Comparison of ENCODE assay signal across 27 cellular contexts in the genomic region with DNA sequence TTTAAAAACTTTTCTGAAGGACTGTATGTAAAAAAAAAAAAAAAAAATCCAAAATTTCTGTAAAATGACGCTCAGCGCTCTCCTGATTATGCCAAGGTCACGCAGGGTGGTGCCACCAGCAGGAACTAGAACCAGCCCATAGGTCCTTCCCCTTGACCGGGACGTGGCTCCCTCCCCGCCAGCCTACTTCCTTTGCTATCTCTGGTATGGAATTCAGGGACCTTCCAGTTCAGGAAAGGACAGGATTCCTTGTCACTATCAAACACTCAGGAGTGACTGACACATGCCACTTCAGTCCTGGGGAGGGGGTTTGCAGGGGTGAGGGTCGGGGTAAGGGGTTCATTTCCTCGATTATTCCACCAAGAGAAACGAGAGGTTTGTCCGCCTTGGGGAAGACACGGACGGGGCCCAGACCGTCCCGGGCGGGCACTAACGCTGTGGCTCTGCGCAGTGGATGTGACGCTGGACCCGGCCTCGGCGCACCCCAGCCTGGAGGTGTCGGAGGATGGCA. TPM values are rescaled to one million over a fixed set of nuclear protein-coding genes. Genes with fewer than 3 reads are reported as not detected.
DNase-seq lines count a peak whose midpoint lies in the region; ATAC-seq, FAIRE-seq and TF ChIP-seq lines count a peak whose summit lies in the region.
"Had no signal": no experiment of that assay in that cellular context is flagged by ENCODE, and none has a peak within 500 bp of the region (broad histone marks: within the 10 kb centered on the region; RNA-seq: fewer than 3 reads in every experiment).

No MANE protein-coding gene starts in this region.

- no peak overlapping the region for H2BK5ac ChIP-seq in H1 (ENCODE audit: low read depth, low read length)

- CTCF ChIA-PET in H1 (lab: Charles Lee; ENCODE audit: partially characterized antibody) (no interaction called here), HepG2 (lab: Yijun Ruan, JAX; ENCODE audit: low intra/inter-chr PET ratio, low total read pairs) (no interaction called here)

- no peaks in the 10 kb centered on the region for H3K36me3 ChIP-seq in HUES48 (ENCODE audit: control insufficient read depth, insufficient read depth, low read length)
- 0 out of 8 replicates have a peak, but pooled peaks cover 0 to 2% (median 0%) of the 10 kb centered on the region in 4 experiments for H3K36me3 ChIP-seq in H1 (ENCODE audit: control insufficient read depth in 2 of 4, insufficient read depth in 4 of 4, low read length in 3 of 4)
- H3K36me3 ChIP-seq in HepG2 (replicated peaks in 1 of 2; ENCODE audit: control insufficient read depth in 1 of 2, insufficient read depth in 2 of 2, low read length in 2 of 2), result no peaks in the 10 kb centered on the region
- H3K36me3 ChIP-seq: sigmoid colon, vagina had no signal

- 29% methylated on average over 19 of the region's 22 CpGs; no CpG with 5 or more reads in 1 of the 2 experiments for WGBS in H1 (ENCODE audit: extremely low coverage in 1 of 2, insufficient coverage in 1 of 2, insufficient read length in 1 of 2, insufficient replicate concordance in 2 of 2, low coverage in 1 of 2, low lambda C conversion rate in 2 of 2, missing lambda C conversion rate in 1 of 2), 2 experiments
- WGBS in HepG2 (ENCODE audit: low lambda C conversion rate), result 25% methylated on average over 18 of the region's 22 CpGs

- H3K14ac ChIP-seq in H1 (ENCODE audit: insufficient read length), result no peak overlapping the region

- no peak overlapping the region for H2BK15ac ChIP-seq in H1 (ENCODE audit: low read length)

- H4K20me1 ChIP-seq in H1 (replicated peaks in 1 of 2; ENCODE audit: control insufficient read depth in 1 of 2, insufficient read depth in 2 of 2, low read length in 2 of 2) (peaks cover 2 to 4% of the 10 kb centered on the region in 2 experiments), HepG2 (ENCODE audit: insufficient read depth, low read length) (no peaks in the 10 kb centered on the region)

- no peak for DNase-seq in H1 (ENCODE audit: low read depth in 1 of 2, low spot score in 2 of 2)
- DNase-seq in HepG2 (ENCODE audit: low spot score), result no peak
- DNase-seq in stimulated activated naive B cell treated with anti-CD40 and anti-IgM and Interleukin-4, amounts not matched to agents 10 μg/mL and 1 μg/mL and 100 μg/mL, for 72 hours, result no peak
- DNase-seq in epidermal melanocyte (ENCODE audit: insufficient read length, low spot score), result no peak
- DNase-seq in NCI-H1436 treated with DMSO at 0.1 percent for 48 hours (lab: John Stamatoyannopoulos, UW), result no peak
- DNase-seq: activated naive CD4-positive, alpha-beta T cell treated with anti-CD3 and anti-CD28 coated beads, Interleukin-2, amount 10 ng/mL, durations not matched to agents 7 days and 5 days; activated T-cell treated with anti-CD3 and anti-CD28 coated beads, Interleukin-2, amount 50 U/mL, for 72 hours; Calu3; HCEC 1CT; IMR-90; left ventricle myocardium superior; naive thymus-derived CD8-positive, alpha-beta T cell; NCI-H1092 treated with DMSO at 0.1 percent for 48 hours; NCI-H2029; sigmoid colon; substantia nigra; T-helper 2 cell had no signal

- H3K4me1 ChIP-seq in HUES48 (ENCODE audit: control insufficient read depth, insufficient read depth, low read length), result peaks cover 3% of the 10 kb centered on the region; the same call in 1 of the 2 replicates
- peaks cover 3 to 12% (median 7%) of the 10 kb centered on the region in 4 experiments; a peak in 6 of 7 replicates for H3K4me1 ChIP-seq in H1 (replicated peaks in 1 of 4; ENCODE audit: control insufficient read depth in 3 of 4, insufficient read depth in 4 of 4, low read length in 3 of 4)
- no peaks in the 10 kb centered on the region for H3K4me1 ChIP-seq in HepG2 (ENCODE audit: insufficient read depth, low read length)

- peak overlapping the region; percentile 67 to 83 for H3K4me2 ChIP-seq in H1 (ENCODE audit: insufficient read depth in 1 of 2, low read depth in 2 of 2, low read length in 2 of 2)
- H3K4me2 ChIP-seq in HepG2 (ENCODE audit: low read depth, low read length), result no peak overlapping the region

- no peak overlapping the region for H2BK120ac ChIP-seq in H1 (replicated peaks; ENCODE audit: low read depth, low read length)

- H3K9me3 Mint-ChIP-seq in stimulated activated naive B cell treated with anti-CD40 and anti-IgM and Interleukin-4, amounts not matched to agents 10 μg/mL and 1 μg/mL and 100 μg/mL, for 72 hours, result no peaks in the 10 kb centered on the region
- H3K9me3 Mint-ChIP-seq: activated naive CD4-positive, alpha-beta T cell treated with anti-CD3 and anti-CD28 coated beads, Interleukin-2, amount 10 ng/mL, durations not matched to agents 7 days and 5 days; activated T-cell treated with anti-CD3 and anti-CD28 coated beads, Interleukin-2, amount 50 U/mL, for 72 hours; mesothelial cell of epicardium; naive thymus-derived CD8-positive, alpha-beta T cell had no signal

- no peak overlapping the region for H3K27ac ChIP-seq in HUES48 (ENCODE audit: low read depth, low read length)
- H3K27ac ChIP-seq in H1 (ENCODE audit: low read depth, low read length), result no peak overlapping the region
- H3K27ac ChIP-seq in HepG2 (ENCODE audit: extremely low read length, insufficient read depth, low read length), result no peak overlapping the region
- H3K27ac ChIP-seq: C4-2B, HL-60, sigmoid colon, vagina had no signal

- no peak overlapping the region for H4K8ac ChIP-seq in H1 (ENCODE audit: extremely low read depth, insufficient read depth, low read length)

- H3K36me3 Mint-ChIP-seq in stimulated activated naive B cell treated with anti-CD40 and anti-IgM and Interleukin-4, amounts not matched to agents 10 μg/mL and 1 μg/mL and 100 μg/mL, for 72 hours, result peaks cover 0 to 3% of the 10 kb centered on the region in 2 donors
- H3K36me3 Mint-ChIP-seq: activated naive CD4-positive, alpha-beta T cell treated with anti-CD3 and anti-CD28 coated beads, Interleukin-2, amount 10 ng/mL, durations not matched to agents 7 days and 5 days; mesothelial cell of epicardium had no signal

- H3K56ac ChIP-seq in H1 (replicated peaks; ENCODE audit: insufficient read length, low read depth, low read length), result no peak overlapping the region

- BruUV-seq in HepG2 (replicated peaks; lab: Mats Ljungman, UMichigan), result no TSS peak

- peaks cover 90% of the 10 kb centered on the region for H3K27me3 ChIP-seq in HUES48 (ENCODE audit: control insufficient read depth, insufficient read depth, low read length)
- H3K27me3 ChIP-seq in H1 (replicated peaks in 1 of 4; ENCODE audit: control insufficient read depth in 3 of 4, extremely low read depth in 1 of 4, insufficient read depth in 3 of 4, low read length in 3 of 4), result peaks cover 53 to 84% (median 76%) of the 10 kb centered on the region in 4 experiments
- peaks cover 12 to 76% of the 10 kb centered on the region in 2 experiments for H3K27me3 ChIP-seq in HepG2 (ENCODE audit: control insufficient read depth in 1 of 2, insufficient read depth in 2 of 2, low read length in 2 of 2)

- no peak overlapping the region for H2BK20ac ChIP-seq in H1 (ENCODE audit: low read length)

- ATAC-seq in HepG2, result peak; percentile 38; the same call in 2 of the 3 replicates
- no peak for ATAC-seq in stimulated activated naive B cell treated with anti-CD40 and anti-IgM and Interleukin-4, amounts not matched to agents 10 μg/mL and 1 μg/mL and 100 μg/mL, for 72 hours (replicated peaks)
- ATAC-seq in GM19452 (IDR thresholded peaks at IDR 0.05; ENCODE audit: unreplicated experiment), result no peak
- ATAC-seq: GM12878; left ventricle myocardium superior; naive thymus-derived CD8-positive, alpha-beta T cell; SK-N-SH treated with all-trans-retinoic acid at 6 μM for 48 hours had no signal

- H3K27ac Mint-ChIP-seq in stimulated activated naive B cell treated with anti-CD40 and anti-IgM and Interleukin-4, amounts not matched to agents 10 μg/mL and 1 μg/mL and 100 μg/mL, for 72 hours, result peak overlapping the region; percentile 38
- H3K27ac Mint-ChIP-seq: activated naive CD4-positive, alpha-beta T cell treated with anti-CD3 and anti-CD28 coated beads, Interleukin-2, amount 10 ng/mL, durations not matched to agents 7 days and 5 days; activated T-cell treated with anti-CD3 and anti-CD28 coated beads, Interleukin-2, amount 50 U/mL, for 72 hours; dendritic cell treated with granulocyte-macrophage colony-stimulating factor and Interleukin-4, amounts not matched to agents 40 ng/mL and 50 ng/mL, for 4 days; mesothelial cell of epicardium; naive thymus-derived CD8-positive, alpha-beta T cell had no signal

- no peak overlapping the region for H3K4ac ChIP-seq in H1 (replicated peaks; ENCODE audit: insufficient read length, low read depth, low read length)

- peaks cover 8% of the 10 kb centered on the region; the same call in 1 of the 2 replicates for H3K23me2 ChIP-seq in H1 (ENCODE audit: low read depth, low read length)

- no peak overlapping the region for H4K5ac ChIP-seq in H1 (ENCODE audit: insufficient read length, low read depth, low read length)

- H3K9ac ChIP-seq in HUES48 (ENCODE audit: low read depth, low read length) (no peak overlapping the region), H1 (replicated peaks in 1 of 4; ENCODE audit: extremely low read depth in 1 of 4, low read depth in 3 of 4, low read length in 3 of 4) (no peak overlapping the region), HepG2 (ENCODE audit: insufficient read depth, low read depth, low read length) (no peak overlapping the region)

- no peaks in the 10 kb centered on the region for H3K79me1 ChIP-seq in H1 (ENCODE audit: low read depth, low read length)

- no peak overlapping the region for H2BK12ac ChIP-seq in H1 (ENCODE audit: low read depth, low read length)

- intact Hi-C loops in HepG2 (cut with micrococcal nuclease; ENCODE audit: unreplicated experiment), result no loop called here

- H3K4me1 Mint-ChIP-seq in stimulated activated naive B cell treated with anti-CD40 and anti-IgM and Interleukin-4, amounts not matched to agents 10 μg/mL and 1 μg/mL and 100 μg/mL, for 72 hours, result peaks cover 10 to 17% of the 10 kb centered on the region in 2 donors

- no peak overlapping the region for H3K23ac ChIP-seq in H1 (ENCODE audit: insufficient read length)

- in situ Hi-C loops in HepG2 (cut with HindIII; ENCODE audit: extremely low pct_ligation_motif_present, low pct_unique_long_range_greater_than_20kb), result no loop called here

- TF ChIP-seq RAD21 in H1 (IDR thresholded peaks at IDR 0.05 in 1 of 2, conservative IDR thresholded peaks at IDR 0.05 in 1 of 2; ENCODE audit: low read depth in 2 of 2, low read length in 2 of 2) (no peak), HepG2 (CRISPR knock-in tag; IDR thresholded peaks at IDR 0.05) (no peak)

- peak overlapping the region in 1 of 2 donors; percentile 17 for H3K4me3 Mint-ChIP-seq in stimulated activated naive B cell treated with anti-CD40 and anti-IgM and Interleukin-4, amounts not matched to agents 10 μg/mL and 1 μg/mL and 100 μg/mL, for 72 hours
- H3K4me3 Mint-ChIP-seq: activated naive CD4-positive, alpha-beta T cell treated with anti-CD3 and anti-CD28 coated beads, Interleukin-2, amount 10 ng/mL, durations not matched to agents 7 days and 5 days; dendritic cell treated with granulocyte-macrophage colony-stimulating factor and Interleukin-4, amounts not matched to agents 40 ng/mL and 50 ng/mL, for 4 days; mesothelial cell of epicardium had no signal

- TF ChIP-seq CTCF in H1 (IDR thresholded peaks at IDR 0.05; ENCODE audit: control extremely low read depth in 1 of 3, insufficient read depth in 1 of 3, low read depth in 1 of 3, low read length in 3 of 3) (no peak), HepG2 (CRISPR knock-in tag; IDR thresholded peaks at IDR 0.05) (no peak)

- H3K79me2 ChIP-seq in H1 (ENCODE audit: control insufficient read depth in 1 of 2, insufficient read depth in 2 of 2, low read length in 2 of 2) (no peaks in the 10 kb centered on the region), HepG2 (ENCODE audit: insufficient read depth, low read length) (no peaks in the 10 kb centered on the region)

- H4K91ac ChIP-seq in H1 (replicated peaks; ENCODE audit: insufficient read length, low read length), result no peak overlapping the region

- peak overlapping the region; percentile 54; the same call in 1 of the 2 replicates for H3K4me3 ChIP-seq in HUES48 (ENCODE audit: low read depth, low read length)
- H3K4me3 ChIP-seq in H1 (ENCODE audit: extremely low read depth in 1 of 4, insufficient read depth in 2 of 4, low read depth in 3 of 4, low read length in 4 of 4), result peak overlapping the region; percentile 29 to 51 (median 42)
- H3K4me3 ChIP-seq in HepG2 (replicated peaks in 1 of 3; ENCODE audit: insufficient read depth in 1 of 3, low read depth in 2 of 3, low read length in 3 of 3), result no peak overlapping the region
- H3K4me3 ChIP-seq: GM12878, sigmoid colon, vagina had no signal

- H2AK5ac ChIP-seq in H1 (ENCODE audit: low read depth, low read length), result no peak overlapping the region

- POLR2A ChIA-PET in H1 (lab: Charles Lee; ENCODE audit: partially characterized antibody), result no interaction called here
- POLR2A ChIA-PET in HepG2 (lab: Yijun Ruan, JAX), result no interaction called here

- TF ChIP-seq EP300 in H1 (IDR thresholded peaks at IDR 0.05; ENCODE audit: borderline replicate concordance in 1 of 2, low read depth in 2 of 2, low read length in 2 of 2), result no peak
- no peak for TF ChIP-seq EP300 in HepG2 (IDR thresholded peaks at IDR 0.05; ENCODE audit: low read depth in 2 of 2, low read length in 2 of 2)
- TF ChIP-seq EP300 in HepG2 (CRISPR knock-in tag; IDR thresholded peaks at IDR 0.05; ENCODE audit: borderline replicate concordance), result no peak

- H3K27me3 Mint-ChIP-seq in stimulated activated naive B cell treated with anti-CD40 and anti-IgM and Interleukin-4, amounts not matched to agents 10 μg/mL and 1 μg/mL and 100 μg/mL, for 72 hours, result peaks cover 76 to 98% of the 10 kb centered on the region in 2 donors

- H2AFZ ChIP-seq in H1 (ENCODE audit: low read length), result no peak overlapping the region
- H2AFZ ChIP-seq in HepG2 (ENCODE audit: low read length), result no peak overlapping the region

- H3K18ac ChIP-seq in H1 (ENCODE audit: extremely low read depth, low read length), result no peak overlapping the region

- H3K9me3 ChIP-seq in HUES48 (ENCODE audit: control insufficient read depth, insufficient read depth, low read length) (peaks cover 13% of the 10 kb centered on the region), H1 (ENCODE audit: insufficient read depth in 2 of 2, low read depth in 1 of 2, low read length in 1 of 2) (peaks cover 0 to 2% of the 10 kb centered on the region in 2 experiments; a peak in 1 of 4 replicates), HepG2 (ENCODE audit: low read length) (no peaks in the 10 kb centered on the region)
- H3K9me3 ChIP-seq: sigmoid colon, vagina had no signal

- FAIRE-seq in H1 (lab: Jason Lieb, UNC) (no peak), HepG2 (lab: Jason Lieb, UNC) (no peak)
- FAIRE-seq: endometrium, GM12878 had no signal

- TF ChIP-seq POLR2A in H1 (IDR thresholded peaks at IDR 0.05; ENCODE audit: control extremely low read depth in 1 of 2, low read depth in 2 of 2, low read length in 2 of 2) (no peak), HepG2 (IDR thresholded peaks at IDR 0.05; ENCODE audit: insufficient read depth in 1 of 2, low read depth in 2 of 2, low read length in 2 of 2) (no peak)

RNA-seq across cellular contexts. Expression of gene BTNL9, which starts 18.8 kb away (rescaled TPM):
- total RNA-seq in H1 (2021; fragmentation: NEBNext Ultra II Directional; extraction: Animal tissue kit (Norgen Biotek cat#: 25700)), result 0.65 and 0.89 TPM in 2 replicates
- polyA plus RNA-seq in H1 (2011; rRNA removed) (0.23 and 0.46 TPM in 2 replicates), HepG2 (2011; rRNA removed) (not detected in 2 replicates)
- polyA plus RNA-seq in H1 (2011; cell fraction: cytosol; rRNA removed), result 0.62 TPM
- polyA plus RNA-seq in H1 (2011; cell fraction: nucleus; rRNA removed), result 0.97 TPM
- polyA plus RNA-seq in H1 (2012, experiment 1 of 2), result 0.56 to 1.2 TPM (median 0.60 TPM) in 3 of 4 replicates, not detected in the other
- polyA plus RNA-seq in H1 (2012, experiment 2 of 2), result 0.08 TPM
- 0.73 TPM for polyA plus RNA-seq in H1 (2013, experiment 1 of 2)
- polyA plus RNA-seq in H1 (2013, experiment 2 of 2), result 1.3 TPM
- 0.03 and 0.07 TPM in 2 replicates for polyA minus RNA-seq in H1 (2011; rRNA and poly(A)+ RNA removed)
- polyA minus RNA-seq in H1 (2011; cell fraction: cytosol; rRNA and poly(A)+ RNA removed), result not detected
- 0.70 TPM for polyA minus RNA-seq in H1 (2011; cell fraction: nucleus; rRNA and poly(A)+ RNA removed)
- total RNA-seq in HepG2 (2016; rRNA removed; fragmentation: Illumina TruSeq; extraction: Trizol), result 0.13 TPM in 1 of 2 replicates, not detected in the other
- total RNA-seq in HepG2 (2016; cell fraction: cytosol; rRNA removed; fragmentation: Illumina TruSeq; extraction: Trizol; ENCODE audit: low read depth), result 1.1 and 2.7 TPM in 2 replicates
- 0.09 TPM in 1 of 2 replicates, not detected in the other for total RNA-seq in HepG2 (2016; cell fraction: insoluble cytoplasmic fraction; rRNA removed; fragmentation: Illumina TruSeq; extraction: Trizol)
- not detected in 2 replicates for total RNA-seq in HepG2 (2016; cell fraction: membrane; rRNA removed; fragmentation: Illumina TruSeq; extraction: Trizol)
- total RNA-seq in HepG2 (2016; cell fraction: nucleus; rRNA removed; fragmentation: Illumina TruSeq; extraction: Trizol), result not detected in 2 replicates
- polyA plus RNA-seq in HepG2 (2011; cell fraction: cytosol; rRNA removed), result not detected in 2 replicates
- polyA plus RNA-seq in HepG2 (2011; cell fraction: nucleus; rRNA removed), result not detected in 2 replicates
- not detected in 2 replicates for polyA plus RNA-seq in HepG2 (2012)
- not detected in 2 replicates for polyA plus RNA-seq in HepG2 (2016; cell fraction: cytosol; fragmentation: Illumina TruSeq; extraction: Trizol; ENCODE audit: low read depth)
- not detected in 2 replicates for polyA plus RNA-seq in HepG2 (2016; cell fraction: insoluble cytoplasmic fraction; fragmentation: Illumina TruSeq; extraction: Trizol; ENCODE audit: low read depth)
- polyA plus RNA-seq in HepG2 (2016; cell fraction: membrane; fragmentation: Illumina TruSeq; extraction: Trizol; ENCODE audit: low read depth), result not detected in 2 replicates
- not detected in 2 replicates for polyA plus RNA-seq in HepG2 (2016; cell fraction: nucleus; fragmentation: Illumina TruSeq; extraction: Trizol; ENCODE audit: insufficient read depth, low read depth)
- polyA minus RNA-seq in HepG2 (2011; rRNA and poly(A)+ RNA removed; ENCODE audit: low replicate concordance), result not detected in 2 replicates
- polyA minus RNA-seq in HepG2 (2011; cell fraction: cytosol; rRNA and poly(A)+ RNA removed), result not detected in 2 replicates
- not detected in 2 replicates for polyA minus RNA-seq in HepG2 (2011; cell fraction: nucleus; rRNA and poly(A)+ RNA removed)
- total RNA-seq: IMR-90 had no signal
- polyA plus RNA-seq: IMR-90; naive thymus-derived CD8-positive, alpha-beta T cell had no signal

Comparison
In these comparisons a context has a peak if more than half of its experiments do, and no peak if none do; other contexts are left out.
1. H3K4me3 ChIP-seq: peak in HUES48 (single experiment) and H1 (4 of 4); none in HepG2 (0 of 3).